ENCODE assay signal across 26 cellular contexts in genomic region chr19:9130965-9131364, GRCh38. TPM values are rescaled to one million over a fixed set of nuclear protein-coding genes. Genes with fewer than 3 reads are reported as not detected.
DNase-seq lines count a peak whose midpoint lies in the region; ATAC-seq, FAIRE-seq and TF ChIP-seq lines count a peak whose summit lies in the region.
"Had no signal": no experiment of that assay in that cellular context is flagged by ENCODE, and none has a peak within 500 bp of the region (broad histone marks: within the 10 kb centered on the region; RNA-seq: fewer than 3 reads in every experiment).

No MANE protein-coding gene starts in this region.

- H3K27ac ChIP-seq in OCI-LY7 (ENCODE audit: low read depth, low read length, poor library complexity, severe bottlenecking), result no peak overlapping the region
- H3K27ac ChIP-seq in gastroesophageal sphincter, result no peak overlapping the region
- H3K27ac ChIP-seq: 22Rv1, left ventricle myocardium inferior, neural progenitor cell, RWPE1 had no signal

- no peak for TF ChIP-seq POLR2A in gastroesophageal sphincter (IDR thresholded peaks at IDR 0.05)
- no peak for TF ChIP-seq POLR2A in GM12892 (IDR thresholded peaks at IDR 0.05; ENCODE audit: low read depth, low read length)

- H3K9me3 ChIP-seq in OCI-LY7 (ENCODE audit: low read length) (no peaks in the 10 kb centered on the region), gastroesophageal sphincter (no peaks in the 10 kb centered on the region)
- H3K9me3 ChIP-seq: Caco-2, left ventricle myocardium inferior, MG63 had no signal

- peaks cover 15% of the 10 kb centered on the region for H3K27me3 Mint-ChIP-seq in memory B cell

- TF ChIP-seq CTCF in OCI-LY7 (conservative IDR thresholded peaks at IDR 0.05; ENCODE audit: low read length) (no peak), gastroesophageal sphincter (IDR thresholded peaks at IDR 0.05) (no peak)

- H3K79me2 ChIP-seq in OCI-LY7 (ENCODE audit: insufficient read depth, low read depth, low read length), result no peaks in the 10 kb centered on the region

- no peak for FAIRE-seq in GM12892 (lab: Jason Lieb, UNC)
- FAIRE-seq: H1 had no signal

- H3K36me3 Mint-ChIP-seq in memory B cell, result peaks cover 3% of the 10 kb centered on the region
- H3K36me3 Mint-ChIP-seq: activated naive CD8-positive, alpha-beta T cell; neural progenitor cell; type B pancreatic cell had no signal

- TF ChIP-seq EP300 in gastroesophageal sphincter (IDR thresholded peaks at IDR 0.05), result no peak

- WGBS in gastroesophageal sphincter (ENCODE audit: low coverage in 1 of 2), 2 donors, result 62 to 75% methylated on average over 1 of the region's 1 CpG

- H2AFZ ChIP-seq in OCI-LY7 (ENCODE audit: low read length), result no peak overlapping the region
- H2AFZ ChIP-seq: neural progenitor cell had no signal

- intact Hi-C loops in OCI-LY7 (cut with micrococcal nuclease; ENCODE audit: unreplicated experiment), result loop anchor here (10.0 kb wide), 2 partner anchors 174 to 304 kb away; partner anchors contain the start of genes ZNF266 and ZNF699

- CTCF ChIA-PET in OCI-LY7 (lab: Charles Lee; ENCODE audit: unreplicated experiment), result no interaction called here

- no peak overlapping the region for H3K27ac Mint-ChIP-seq in memory B cell
- H3K27ac Mint-ChIP-seq: activated naive CD8-positive, alpha-beta T cell; neural progenitor cell; progenitor cell of endocrine pancreas; type B pancreatic cell had no signal

- H3K36me3 ChIP-seq in OCI-LY7 (ENCODE audit: insufficient read depth, low read length) (no peaks in the 10 kb centered on the region), gastroesophageal sphincter (no peaks in the 10 kb centered on the region)
- H3K36me3 ChIP-seq: left ventricle myocardium inferior, MG63, neural progenitor cell had no signal

- no TSS peak for BruUV-seq in OCI-LY7 (replicated peaks; lab: Mats Ljungman, UMichigan)

- H3K4me2 ChIP-seq in OCI-LY7 (ENCODE audit: low read length), result 0 out of 2 replicates have a peak overlapping the region, but pooled peaks have one; percentile 16
- H3K4me2 ChIP-seq: neural progenitor cell had no signal

- H3K9me3 Mint-ChIP-seq in memory B cell, result peaks cover 3% of the 10 kb centered on the region
- H3K9me3 Mint-ChIP-seq: type B pancreatic cell had no signal

- H3K9me2 ChIP-seq in OCI-LY7 (ENCODE audit: insufficient read depth, low read length), result no peaks in the 10 kb centered on the region

- no peaks in the 10 kb centered on the region for H4K20me1 ChIP-seq in OCI-LY7 (ENCODE audit: insufficient read depth, low read length)

- H3K4me1 ChIP-seq in OCI-LY7 (ENCODE audit: insufficient read depth, low read length, poor library complexity, severe bottlenecking), result peaks cover 2% of the 10 kb centered on the region
- no peaks in the 10 kb centered on the region for H3K4me1 ChIP-seq in gastroesophageal sphincter
- H3K4me1 ChIP-seq: Caco-2, left ventricle myocardium inferior, neural progenitor cell had no signal

- H3K4me1 Mint-ChIP-seq in memory B cell, result peaks cover 12% of the 10 kb centered on the region
- H3K4me1 Mint-ChIP-seq: neural progenitor cell had no signal

- H3K4me3 Mint-ChIP-seq in memory B cell, result no peak overlapping the region
- H3K4me3 Mint-ChIP-seq: activated naive CD8-positive, alpha-beta T cell; neural progenitor cell; type B pancreatic cell had no signal

- ATAC-seq in memory B cell (ENCODE audit: low read depth) (peak; percentile 94), gastroesophageal sphincter (no peak)
- ATAC-seq: SK-N-SH treated with all-trans-retinoic acid at 6 μM for 48 hours had no signal

- POLR2A ChIA-PET in OCI-LY7 (lab: Charles Lee), result no interaction called here

- peaks cover 59% of the 10 kb centered on the region for H3K27me3 ChIP-seq in gastroesophageal sphincter
- H3K27me3 ChIP-seq: MG63, neural progenitor cell had no signal

- H3K4me3 ChIP-seq in OCI-LY7 (ENCODE audit: low read depth, low read length, poor library complexity, severe bottlenecking), result no peak overlapping the region
- no peak overlapping the region for H3K4me3 ChIP-seq in gastroesophageal sphincter
- H3K4me3 ChIP-seq: left ventricle myocardium inferior, MG63, neural progenitor cell had no signal

- peak; percentile 68 for DNase-seq in SIG-M5 treated with dmso at 0.1 percent for 504 hours (lab: John Stamatoyannopoulos, UW; ENCODE audit: unreplicated experiment)
- no peak for DNase-seq in SIG-M5 (lab: John Stamatoyannopoulos, UW)
- peak; percentile 19 to 35 for DNase-seq in Kasumi-1 (lab: John Stamatoyannopoulos, UW)
- DNase-seq in OCI-LY7 (ENCODE audit: low spot score), result peak; percentile 26
- DNase-seq in memory B cell (ENCODE audit: low spot score in 2 of 2), result peak in 1 of 2 donors; percentile 9
- DNase-seq in iPS-NIHi7 (ENCODE audit: extremely low spot score), result no peak
- DNase-seq in GM12892 (ENCODE audit: insufficient read length), result no peak
- DNase-seq: activated CD4-positive, alpha-beta T cell treated with anti-CD3 and anti-CD28 coated beads for 1 hour; Caco-2; cerebellar nuclear complex; left ventricle myocardium inferior; MG63; NCI-H1694 treated with DMSO at 0.1 percent for 48 hours; NCI-H2227 treated with DMSO at 0.1 percent for 48 hours; NCI-H82; stimulated activated CD8-positive, alpha-beta memory T cell treated with anti-CD3 and anti-CD28 coated beads, Interleukin-4, amount 100 ng/mL, for 48 hours had no signal

RNA-seq across cellular contexts. Expression of gene OR7G3, which starts 4.2 kb away (rescaled TPM):
- total RNA-seq in OCI-LY7 (2014; rRNA removed; shearing (Covaris generic)), result not detected in 2 replicates
- not detected in 2 replicates for total RNA-seq in OCI-LY7 (2022)
- total RNA-seq in gastroesophageal sphincter, result not detected
- not detected for polyA plus RNA-seq in GM12892 (2012; ENCODE audit: missing spikeins)
- total RNA-seq: Caco-2, H1, left ventricle myocardium inferior, mucosa of gallbladder, progenitor cell of endocrine pancreas had no signal
- polyA plus RNA-seq: H1 had no signal

RNA-seq across cellular contexts. Expression of gene ZNF317, which starts 9.2 kb away (rescaled TPM):
- total RNA-seq in OCI-LY7 (2014; rRNA removed; shearing (Covaris generic)), result 19.9 and 26.5 TPM in 2 replicates
- total RNA-seq in OCI-LY7 (2022) (37.4 and 40.2 TPM in 2 replicates), gastroesophageal sphincter (10 to 100 TPM; 16.7 to 23.6 (median 20.1) TPM)
- polyA plus RNA-seq in GM12892 (2012; ENCODE audit: missing spikeins), result 28.2 TPM

RNA-seq across cellular contexts. Expression of gene OR7G1, which starts 15.4 kb away (rescaled TPM):
- not detected in 2 replicates for total RNA-seq in OCI-LY7 (2014; rRNA removed; shearing (Covaris generic))
- total RNA-seq in OCI-LY7 (2022) (not detected in 2 replicates), gastroesophageal sphincter (not detected)
- polyA plus RNA-seq in GM12892 (2012; ENCODE audit: missing spikeins), result not detected
- total RNA-seq: Caco-2, H1, left ventricle myocardium inferior, mucosa of gallbladder, progenitor cell of endocrine pancreas had no signal
- polyA plus RNA-seq: H1 had no signal

RNA-seq across cellular contexts. Expression of gene OR7G2, which starts 23.7 kb away (rescaled TPM):
- total RNA-seq in OCI-LY7 (2014; rRNA removed; shearing (Covaris generic)), result not detected in 2 replicates
- total RNA-seq in OCI-LY7 (2022) (not detected in 2 replicates), gastroesophageal sphincter (not detected)
- not detected for polyA plus RNA-seq in GM12892 (2012; ENCODE audit: missing spikeins)
- total RNA-seq: Caco-2, H1, left ventricle myocardium inferior, mucosa of gallbladder, progenitor cell of endocrine pancreas had no signal
- polyA plus RNA-seq: H1 had no signal

RNA-seq across cellular contexts. Expression of gene OR1M1, which starts 44.1 kb away (rescaled TPM):
- not detected in 2 replicates for total RNA-seq in OCI-LY7 (2014; rRNA removed; shearing (Covaris generic))
- not detected in 2 replicates for total RNA-seq in OCI-LY7 (2022)
- total RNA-seq in gastroesophageal sphincter, result not detected
- not detected for polyA plus RNA-seq in GM12892 (2012; ENCODE audit: missing spikeins)
- total RNA-seq: Caco-2, H1, left ventricle myocardium inferior, mucosa of gallbladder, progenitor cell of endocrine pancreas had no signal

Comparison
In these comparisons a context has a peak if more than half of its experiments do, and no peak if none do; other contexts are left out.
1. DNase-seq: peak in SIG-M5 treated with dmso at 0.1 percent for 504 hours (single experiment), Kasumi-1 (2 of 2) and OCI-LY7 (single experiment); none in SIG-M5 (single experiment), iPS-NIHi7 (single experiment) and GM12892 (single experiment).